In genomic region chr6:149094934-149095341, GRCh38 we compare ENCODE assay signal across 12 cellular contexts.
DNase-seq lines count a peak whose midpoint lies in the region; ATAC-seq, FAIRE-seq and TF ChIP-seq lines count a peak whose summit lies in the region.
"Had no signal": no experiment of that assay in that cellular context is flagged by ENCODE, and none has a peak within 500 bp of the region (broad histone marks: within the 10 kb centered on the region; RNA-seq: fewer than 3 reads in every experiment).

No MANE protein-coding gene starts in this region.

- no peaks in the 10 kb centered on the region for H3K9me2 ChIP-seq in HCT116 (ENCODE audit: insufficient read depth)

- no peaks in the 10 kb centered on the region for H3K79me2 ChIP-seq in HCT116 (ENCODE audit: insufficient read depth, low read length)

- H3K4me1 ChIP-seq in HCT116 (ENCODE audit: control insufficient read depth in 1 of 2, insufficient read depth in 2 of 2, low read length in 2 of 2), result no peaks in the 10 kb centered on the region

- H3K4me3 ChIP-seq in AG10803 (ENCODE audit: low read length) (no peak overlapping the region), HCT116 (replicated peaks in 1 of 2; ENCODE audit: low read depth in 1 of 2, low read length in 2 of 2) (no peak overlapping the region), fibroblast of the aortic adventitia (ENCODE audit: low read depth, low read length) (no peak overlapping the region), dorsolateral prefrontal cortex (no peak overlapping the region)

- intact Hi-C loops in HCT116 (cut with micrococcal nuclease) (no loop called here), cardiac septum (cut with DNase I) (no loop called here), dorsolateral prefrontal cortex (cut with DNase I) (no loop called here)
- intact Hi-C loops in activated T-helper 2 cell treated with anti-CD3 and anti-CD28 coated beads, Interferon-gamma antibody, Interleukin-2, Interleukin-4, amounts not matched to agents 10 μg/mL and 5 μg/mL and 100 μg/mL, durations not matched to agents 14 hours and 24 hours and 36 hours (cut with micrococcal nuclease), result loop anchor here (1.0 to 2.0 kb wide), 7 partner anchors 10 to 224 kb away; no protein-coding TSS in a partner anchor

- H3K27me3 ChIP-seq in HCT116 (ENCODE audit: insufficient read depth, low read length) (no peaks in the 10 kb centered on the region), dorsolateral prefrontal cortex (no peaks in the 10 kb centered on the region)

- no peak overlapping the region for H3K4me2 ChIP-seq in HCT116 (ENCODE audit: low read length)

- no peaks in the 10 kb centered on the region for H3K27me3 Mint-ChIP-seq in activated T-helper 2 cell treated with anti-CD3 and anti-CD28 coated beads, Interferon-gamma antibody, Interleukin-2, Interleukin-4, amounts not matched to agents 10 μg/mL and 5 μg/mL and 100 μg/mL, durations not matched to agents 14 hours and 24 hours and 36 hours (ENCODE audit: low read depth)

- H3K9me3 ChIP-seq in HCT116 (ENCODE audit: control insufficient read depth in 1 of 2, insufficient read depth in 1 of 2, low read depth in 1 of 2, low read length in 2 of 2), result peaks cover 0 to 4% of the 10 kb centered on the region in 2 experiments; a peak in 2 of 4 replicates

- H3K27ac Mint-ChIP-seq in activated T-helper 2 cell treated with anti-CD3 and anti-CD28 coated beads, Interferon-gamma antibody, Interleukin-2, Interleukin-4, amounts not matched to agents 10 μg/mL and 5 μg/mL and 100 μg/mL, durations not matched to agents 14 hours and 24 hours and 36 hours, result peak overlapping the region; percentile 84

- peak; percentile 44 for DNase-seq in AG10803 (ENCODE audit: low read depth)
- DNase-seq in HCT116 (ENCODE audit: low read depth, low spot score), result no peak
- DNase-seq in activated T-helper 2 cell treated with anti-CD3 and anti-CD28 coated beads, Interferon-gamma antibody, Interleukin-2, Interleukin-4, amounts not matched to agents 10 μg/mL and 5 μg/mL and 100 μg/mL, durations not matched to agents 14 hours and 24 hours and 36 hours (ENCODE audit: low spot score), result no peak
- DNase-seq in fibroblast of the aortic adventitia (ENCODE audit: low read depth), result peak; percentile 65
- no peak for DNase-seq in H54 (ENCODE audit: insufficient read length, low spot score)
- DNase-seq in cardiac septum (ENCODE audit: low spot score), result no peak
- no peak for DNase-seq in GM20000 (ENCODE audit: low spot score)
- no peak for DNase-seq in dorsolateral prefrontal cortex
- DNase-seq: Karpas-422; NCI-H2107; stimulated activated CD4-positive, alpha-beta T cell treated with anti-CD3 and anti-CD28 coated beads, Interleukin-4, amount 100 ng/mL, for 4 hours had no signal

- ATAC-seq in HCT116, result no peak

- peaks cover 24% of the 10 kb centered on the region for H3K9me3 Mint-ChIP-seq in activated T-helper 2 cell treated with anti-CD3 and anti-CD28 coated beads, Interferon-gamma antibody, Interleukin-2, Interleukin-4, amounts not matched to agents 10 μg/mL and 5 μg/mL and 100 μg/mL, durations not matched to agents 14 hours and 24 hours and 36 hours

- BruUV-seq in HCT116 (replicated peaks; lab: Mats Ljungman, UMichigan), result no TSS peak

- H2AFZ ChIP-seq in HCT116 (ENCODE audit: low read depth, low read length, poor library complexity, severe bottlenecking), result no peak overlapping the region

- H3K9ac ChIP-seq in HCT116 (ENCODE audit: low read length), result no peak overlapping the region

- TF ChIP-seq CTCF in AG10803 (conservative IDR thresholded peaks at IDR 0.05; ENCODE audit: low read length), result no peak
- TF ChIP-seq CTCF in HCT116 (IDR thresholded peaks at IDR 0.05 in 2 of 3, conservative IDR thresholded peaks at IDR 0.05 in 1 of 3; ENCODE audit: borderline replicate concordance in 1 of 3, insufficient read depth in 1 of 3, low read depth in 2 of 3, low read length in 2 of 3), result no peak
- TF ChIP-seq CTCF in fibroblast of the aortic adventitia (IDR thresholded peaks at IDR 0.05; ENCODE audit: insufficient read depth, low read length), result no peak
- no peak for TF ChIP-seq CTCF in GM20000 (IDR thresholded peaks at IDR 0.05; ENCODE audit: extremely low read depth, missing control alignments)
- no peak for TF ChIP-seq CTCF in dorsolateral prefrontal cortex (IDR thresholded peaks at IDR 0.05 in 54 of 56, conservative IDR thresholded peaks at IDR 0.05 in 2 of 56; ENCODE audit: low read depth in 1 of 56, partially characterized antibody in 56 of 56)

- no peaks in the 10 kb centered on the region for H4K20me1 ChIP-seq in HCT116 (ENCODE audit: insufficient read depth)

- no peaks in the 10 kb centered on the region for H3K36me3 ChIP-seq in HCT116 (ENCODE audit: control insufficient read depth in 1 of 2, insufficient read depth in 2 of 2, low read length in 2 of 2)

- TF ChIP-seq POLR2A in HCT116 (IDR thresholded peaks at IDR 0.05; ENCODE audit: borderline replicate concordance, extremely low read depth, insufficient read depth, insufficient read length), result no peak
- no peak for TF ChIP-seq POLR2A in H54 (IDR thresholded peaks at IDR 0.05; ENCODE audit: low read depth, low read length)

- H3K4me1 Mint-ChIP-seq in activated T-helper 2 cell treated with anti-CD3 and anti-CD28 coated beads, Interferon-gamma antibody, Interleukin-2, Interleukin-4, amounts not matched to agents 10 μg/mL and 5 μg/mL and 100 μg/mL, durations not matched to agents 14 hours and 24 hours and 36 hours (ENCODE audit: low read depth), result peaks cover 60% of the 10 kb centered on the region

- no peak for FAIRE-seq in H54 (lab: Jason Lieb, UNC)
- FAIRE-seq: colon had no signal

- CTCF ChIA-PET in HCT116 (lab: Charles Lee), result no interaction called here

- H3K36me3 Mint-ChIP-seq in activated T-helper 2 cell treated with anti-CD3 and anti-CD28 coated beads, Interferon-gamma antibody, Interleukin-2, Interleukin-4, amounts not matched to agents 10 μg/mL and 5 μg/mL and 100 μg/mL, durations not matched to agents 14 hours and 24 hours and 36 hours (ENCODE audit: low read depth), result peaks cover 26% of the 10 kb centered on the region

- TF ChIP-seq RAD21 in HCT116 (IDR thresholded peaks at IDR 0.05; ENCODE audit: low read depth), result no peak

- RAD21 ChIA-PET in HCT116 (lab: Charles Lee; ENCODE audit: low non-redundant PET in 1 of 2, low total read pairs in 2 of 2, uncharacterized antibody in 2 of 2, unreplicated experiment in 2 of 2), result no interaction called here

- POLR2A ChIA-PET in HCT116 (lab: Charles Lee), result no interaction called here

- H3K27ac ChIP-seq in HCT116 (ENCODE audit: low read depth, low read length) (no peak overlapping the region), dorsolateral prefrontal cortex (no peak overlapping the region)

- H3K4me3 Mint-ChIP-seq in activated T-helper 2 cell treated with anti-CD3 and anti-CD28 coated beads, Interferon-gamma antibody, Interleukin-2, Interleukin-4, amounts not matched to agents 10 μg/mL and 5 μg/mL and 100 μg/mL, durations not matched to agents 14 hours and 24 hours and 36 hours (ENCODE audit: low read depth), result peak overlapping the region; percentile 50

TF ChIP-seq in HCT116, 20 proteins besides CTCF, POLR2A, EP300 and RAD21:
- peak; percentile 73 for TF ChIP-seq TCF7L2 (IDR thresholded peaks at IDR 0.05; ENCODE audit: borderline replicate concordance, extremely low read depth, insufficient read depth, insufficient read length)
- no peak for TF ChIP-seq ATF3 (IDR thresholded peaks at IDR 0.05)

Comparison
In these comparisons a context has a peak if more than half of its experiments do, and no peak if none do; other contexts are left out.
1. DNase-seq: peak in AG10803 (single experiment) and fibroblast of the aortic adventitia (single experiment); none in HCT116 (single experiment), activated T-helper 2 cell treated with anti-CD3 and anti-CD28 coated beads, Interferon-gamma antibody, Interleukin-2, Interleukin-4, amounts not matched to agents 10 μg/mL and 5 μg/mL and 100 μg/mL, durations not matched to agents 14 hours and 24 hours and 36 hours (single experiment), H54 (single experiment), cardiac septum (single experiment), GM20000 (single experiment) and dorsolateral prefrontal cortex (0 of 10).